ENCODE assay signal across 1 cellular context in the genomic region with DNA sequence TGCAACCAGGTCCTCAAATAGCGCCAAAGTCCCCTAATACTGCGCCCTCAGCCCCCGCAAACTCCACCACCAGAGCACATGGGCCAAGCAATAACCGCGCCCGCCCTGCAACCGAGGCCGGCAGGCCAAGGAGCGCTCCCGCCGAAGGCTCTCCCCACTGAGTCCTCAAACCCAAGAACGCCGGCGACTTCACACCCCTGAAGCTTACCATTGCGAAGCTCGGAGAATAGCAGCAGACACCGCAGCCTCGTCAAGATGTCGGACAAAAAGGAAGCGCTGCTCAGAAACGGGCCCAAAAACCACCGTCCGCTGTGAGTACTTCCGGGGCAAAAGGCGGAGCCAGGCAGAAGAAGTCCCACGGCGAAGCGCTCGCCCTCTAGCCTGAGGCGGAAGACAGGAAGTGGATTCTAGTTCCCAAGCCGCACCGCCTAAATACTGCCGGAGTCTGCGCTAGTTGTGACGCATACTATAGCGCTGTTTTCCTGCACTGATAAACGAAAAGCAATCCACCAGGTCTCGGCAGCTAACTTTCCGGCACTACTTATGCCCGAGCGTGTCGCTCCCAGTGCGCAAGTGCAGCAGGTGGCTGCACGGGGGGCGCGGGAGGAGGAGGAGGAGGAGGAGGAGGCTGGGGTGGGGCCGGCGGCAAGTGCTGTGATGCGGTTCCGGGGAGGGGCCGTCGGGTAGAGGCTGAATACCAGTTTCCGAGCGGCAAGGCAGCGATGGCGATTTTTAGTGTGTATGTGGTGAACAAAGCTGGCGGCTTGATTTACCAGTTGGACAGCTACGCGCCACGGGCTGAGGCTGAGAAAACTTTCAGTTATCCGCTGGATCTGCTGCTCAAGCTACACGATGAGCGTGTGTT.
TF ChIP-seq lines count a peak whose summit lies in the region.

Gene RPS25, minus strand, starts transcription at position 270 of the 865 bp plus-strand sequence. Its CDS starts 59 bp downstream, at position 211.
A gene with protein sequence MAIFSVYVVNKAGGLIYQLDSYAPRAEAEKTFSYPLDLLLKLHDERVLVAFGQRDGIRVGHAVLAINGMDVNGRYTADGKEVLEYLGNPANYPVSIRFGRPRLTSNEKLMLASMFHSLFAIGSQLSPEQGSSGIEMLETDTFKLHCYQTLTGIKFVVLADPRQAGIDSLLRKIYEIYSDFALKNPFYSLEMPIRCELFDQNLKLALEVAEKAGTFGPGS (plus strand): TSS at position 693 of the 865 bp plus-strand sequence. CDS start 30 bp downstream, at position 723.

TF ChIP-seq in GM12878, 131 proteins besides CTCF, POLR2A, EP300 and RAD21 (continued from another document and continues in another):
- TF ChIP-seq, protein P1, sequence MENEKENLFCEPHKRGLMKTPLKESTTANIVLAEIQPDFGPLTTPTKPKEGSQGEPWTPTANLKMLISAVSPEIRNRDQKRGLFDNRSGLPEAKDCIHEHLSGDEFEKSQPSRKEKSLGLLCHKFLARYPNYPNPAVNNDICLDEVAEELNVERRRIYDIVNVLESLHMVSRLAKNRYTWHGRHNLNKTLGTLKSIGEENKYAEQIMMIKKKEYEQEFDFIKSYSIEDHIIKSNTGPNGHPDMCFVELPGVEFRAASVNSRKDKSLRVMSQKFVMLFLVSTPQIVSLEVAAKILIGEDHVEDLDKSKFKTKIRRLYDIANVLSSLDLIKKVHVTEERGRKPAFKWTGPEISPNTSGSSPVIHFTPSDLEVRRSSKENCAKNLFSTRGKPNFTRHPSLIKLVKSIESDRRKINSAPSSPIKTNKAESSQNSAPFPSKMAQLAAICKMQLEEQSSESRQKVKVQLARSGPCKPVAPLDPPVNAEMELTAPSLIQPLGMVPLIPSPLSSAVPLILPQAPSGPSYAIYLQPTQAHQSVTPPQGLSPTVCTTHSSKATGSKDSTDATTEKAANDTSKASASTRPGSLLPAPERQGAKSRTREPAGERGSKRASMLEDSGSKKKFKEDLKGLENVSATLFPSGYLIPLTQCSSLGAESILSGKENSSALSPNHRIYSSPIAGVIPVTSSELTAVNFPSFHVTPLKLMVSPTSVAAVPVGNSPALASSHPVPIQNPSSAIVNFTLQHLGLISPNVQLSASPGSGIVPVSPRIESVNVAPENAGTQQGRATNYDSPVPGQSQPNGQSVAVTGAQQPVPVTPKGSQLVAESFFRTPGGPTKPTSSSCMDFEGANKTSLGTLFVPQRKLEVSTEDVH (IDR thresholded peaks at IDR 0.05; ENCODE audit: low read depth, partially characterized antibody), result peak; percentile 90
- TF ChIP-seq SMARCA5 (IDR thresholded peaks at IDR 0.05) (peak; percentile 55; the same call in 1 of the 2 replicates), ZNF207 (IDR thresholded peaks at IDR 0.05; ENCODE audit: borderline replicate concordance) (peak; percentile 44; the same call in 1 of the 2 replicates), RUNX3 (IDR thresholded peaks at IDR 0.05; ENCODE audit: low read length) (peak; percentile 88), NRF1 (conservative IDR thresholded peaks at IDR 0.05; ENCODE audit: low read depth, low read length) (peak; percentile 47), EGR1 (IDR thresholded peaks at IDR 0.05; ENCODE audit: borderline replicate concordance in 1 of 2, low read depth in 2 of 2, low read length in 2 of 2) (peak in 1 of 2 experiments; percentile 73; a peak in 2 of 3 replicates), ZZZ3 (IDR thresholded peaks at IDR 0.05; ENCODE audit: control insufficient read depth, insufficient read length, low read depth) (no peak), MTA2 (IDR thresholded peaks at IDR 0.05; ENCODE audit: low read depth) (peak; percentile 94), YY1 (IDR thresholded peaks at IDR 0.05; ENCODE audit: low read depth, low read length) (peak; percentile 95), ATF7 (IDR thresholded peaks at IDR 0.05; ENCODE audit: low read depth) (peak; percentile 66; the same call in 1 of the 2 replicates), MYC (IDR thresholded peaks at IDR 0.05; ENCODE audit: insufficient read depth, insufficient read length, insufficient replicate concordance, low read length, severe bottlenecking) (peak; percentile 82), GABPA (IDR thresholded peaks at IDR 0.05; ENCODE audit: low read depth) (peak; percentile 99), ZBED1 (IDR thresholded peaks at IDR 0.05; ENCODE audit: borderline replicate concordance) (no peak), NFYA (IDR thresholded peaks at IDR 0.05; ENCODE audit: borderline replicate concordance, low read depth, low read length) (no peak), TAF1 (IDR thresholded peaks at IDR 0.05; ENCODE audit: borderline replicate concordance, low read depth, low read length) (peak; percentile 96), SIX5 (IDR thresholded peaks at IDR 0.05; ENCODE audit: low read depth, low read length, severe bottlenecking) (peak; percentile 68), HDAC6 (IDR thresholded peaks at IDR 0.05; ENCODE audit: unreplicated experiment) (peak; percentile 63), HSF1 (IDR thresholded peaks at IDR 0.05; ENCODE audit: low read depth, low read length) (peak; percentile 11; the same call in 1 of the 2 replicates), NFIC (IDR thresholded peaks at IDR 0.05; ENCODE audit: low read depth, low read length) (no peak), TCF12 (IDR thresholded peaks at IDR 0.05; ENCODE audit: low read depth, low read length) (0 out of 2 replicates have a peak, but pooled peaks have one; percentile 52), RCOR1 (conservative IDR thresholded peaks at IDR 0.05; ENCODE audit: low read depth, low read length) (0 out of 2 replicates have a peak, but pooled peaks have one; percentile 23), RELA (IDR thresholded peaks at IDR 0.05; ENCODE audit: borderline replicate concordance, partially characterized antibody) (peak; percentile 35), ZSCAN29 (IDR thresholded peaks at IDR 0.05) (no peak), BCLAF1 (IDR thresholded peaks at IDR 0.05) (no peak), PML (IDR thresholded peaks at IDR 0.05; ENCODE audit: low read length) (peak; percentile 97), JUND (IDR thresholded peaks at IDR 0.05; ENCODE audit: low read depth, low read length) (no peak), CREB1 (IDR thresholded peaks at IDR 0.05; ENCODE audit: low read depth) (peak; percentile 92), FOXK2 (IDR thresholded peaks at IDR 0.05) (no peak; the same call in 1 of the 2 replicates), SP1 (IDR thresholded peaks at IDR 0.05; ENCODE audit: low read depth, low read length) (peak; percentile 62), NR2C2 (IDR thresholded peaks at IDR 0.05; ENCODE audit: borderline replicate concordance, control insufficient read depth, insufficient read length, low read depth) (peak; percentile 96), DPF2 (IDR thresholded peaks at IDR 0.05) (0 out of 2 replicates have a peak, but pooled peaks have one; percentile 20), MEF2B (IDR thresholded peaks at IDR 0.05; ENCODE audit: partially characterized antibody, poor library complexity, severe bottlenecking) (no peak), SUZ12 (IDR thresholded peaks at IDR 0.05; ENCODE audit: unreplicated experiment) (no peak), SREBF2 (IDR thresholded peaks at IDR 0.05; ENCODE audit: low read length) (0 out of 2 replicates have a peak, but pooled peaks have one; percentile 15), CHD1 (IDR thresholded peaks at IDR 0.05; ENCODE audit: low read depth, low read length) (0 out of 2 replicates have a peak, but pooled peaks have one; percentile 56), SPI1 (IDR thresholded peaks at IDR 0.05; ENCODE audit: borderline replicate concordance, insufficient read depth, low read depth, low read length) (peak; percentile 77; the same call in 1 of the 2 replicates), YBX1 (IDR thresholded peaks at IDR 0.05) (no peak)
- TF ChIP-seq, protein P2, sequence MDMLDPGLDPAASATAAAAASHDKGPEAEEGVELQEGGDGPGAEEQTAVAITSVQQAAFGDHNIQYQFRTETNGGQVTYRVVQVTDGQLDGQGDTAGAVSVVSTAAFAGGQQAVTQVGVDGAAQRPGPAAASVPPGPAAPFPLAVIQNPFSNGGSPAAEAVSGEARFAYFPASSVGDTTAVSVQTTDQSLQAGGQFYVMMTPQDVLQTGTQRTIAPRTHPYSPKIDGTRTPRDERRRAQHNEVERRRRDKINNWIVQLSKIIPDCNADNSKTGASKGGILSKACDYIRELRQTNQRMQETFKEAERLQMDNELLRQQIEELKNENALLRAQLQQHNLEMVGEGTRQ (IDR thresholded peaks at IDR 0.05; ENCODE audit: borderline replicate concordance, low read depth, low read length), result no peak
- TF ChIP-seq, protein P3, sequence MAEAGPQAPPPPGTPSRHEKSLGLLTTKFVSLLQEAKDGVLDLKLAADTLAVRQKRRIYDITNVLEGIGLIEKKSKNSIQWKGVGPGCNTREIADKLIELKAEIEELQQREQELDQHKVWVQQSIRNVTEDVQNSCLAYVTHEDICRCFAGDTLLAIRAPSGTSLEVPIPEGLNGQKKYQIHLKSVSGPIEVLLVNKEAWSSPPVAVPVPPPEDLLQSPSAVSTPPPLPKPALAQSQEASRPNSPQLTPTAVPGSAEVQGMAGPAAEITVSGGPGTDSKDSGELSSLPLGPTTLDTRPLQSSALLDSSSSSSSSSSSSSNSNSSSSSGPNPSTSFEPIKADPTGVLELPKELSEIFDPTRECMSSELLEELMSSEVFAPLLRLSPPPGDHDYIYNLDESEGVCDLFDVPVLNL (IDR thresholded peaks at IDR 0.05; ENCODE audit: low read depth, low read length), result peak; percentile 6; the same call in 1 of the 2 replicates
- TF ChIP-seq, protein P4, sequence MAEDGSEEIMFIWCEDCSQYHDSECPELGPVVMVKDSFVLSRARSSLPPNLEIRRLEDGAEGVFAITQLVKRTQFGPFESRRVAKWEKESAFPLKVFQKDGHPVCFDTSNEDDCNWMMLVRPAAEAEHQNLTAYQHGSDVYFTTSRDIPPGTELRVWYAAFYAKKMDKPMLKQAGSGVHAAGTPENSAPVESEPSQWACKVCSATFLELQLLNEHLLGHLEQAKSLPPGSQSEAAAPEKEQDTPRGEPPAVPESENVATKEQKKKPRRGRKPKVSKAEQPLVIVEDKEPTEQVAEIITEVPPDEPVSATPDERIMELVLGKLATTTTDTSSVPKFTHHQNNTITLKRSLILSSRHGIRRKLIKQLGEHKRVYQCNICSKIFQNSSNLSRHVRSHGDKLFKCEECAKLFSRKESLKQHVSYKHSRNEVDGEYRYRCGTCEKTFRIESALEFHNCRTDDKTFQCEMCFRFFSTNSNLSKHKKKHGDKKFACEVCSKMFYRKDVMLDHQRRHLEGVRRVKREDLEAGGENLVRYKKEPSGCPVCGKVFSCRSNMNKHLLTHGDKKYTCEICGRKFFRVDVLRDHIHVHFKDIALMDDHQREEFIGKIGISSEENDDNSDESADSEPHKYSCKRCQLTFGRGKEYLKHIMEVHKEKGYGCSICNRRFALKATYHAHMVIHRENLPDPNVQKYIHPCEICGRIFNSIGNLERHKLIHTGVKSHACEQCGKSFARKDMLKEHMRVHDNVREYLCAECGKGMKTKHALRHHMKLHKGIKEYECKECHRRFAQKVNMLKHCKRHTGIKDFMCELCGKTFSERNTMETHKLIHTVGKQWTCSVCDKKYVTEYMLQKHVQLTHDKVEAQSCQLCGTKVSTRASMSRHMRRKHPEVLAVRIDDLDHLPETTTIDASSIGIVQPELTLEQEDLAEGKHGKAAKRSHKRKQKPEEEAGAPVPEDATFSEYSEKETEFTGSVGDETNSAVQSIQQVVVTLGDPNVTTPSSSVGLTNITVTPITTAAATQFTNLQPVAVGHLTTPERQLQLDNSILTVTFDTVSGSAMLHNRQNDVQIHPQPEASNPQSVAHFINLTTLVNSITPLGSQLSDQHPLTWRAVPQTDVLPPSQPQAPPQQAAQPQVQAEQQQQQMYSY (CRISPR knock-in tag; IDR thresholded peaks at IDR 0.05), result no peak
- TF ChIP-seq, protein P5, sequence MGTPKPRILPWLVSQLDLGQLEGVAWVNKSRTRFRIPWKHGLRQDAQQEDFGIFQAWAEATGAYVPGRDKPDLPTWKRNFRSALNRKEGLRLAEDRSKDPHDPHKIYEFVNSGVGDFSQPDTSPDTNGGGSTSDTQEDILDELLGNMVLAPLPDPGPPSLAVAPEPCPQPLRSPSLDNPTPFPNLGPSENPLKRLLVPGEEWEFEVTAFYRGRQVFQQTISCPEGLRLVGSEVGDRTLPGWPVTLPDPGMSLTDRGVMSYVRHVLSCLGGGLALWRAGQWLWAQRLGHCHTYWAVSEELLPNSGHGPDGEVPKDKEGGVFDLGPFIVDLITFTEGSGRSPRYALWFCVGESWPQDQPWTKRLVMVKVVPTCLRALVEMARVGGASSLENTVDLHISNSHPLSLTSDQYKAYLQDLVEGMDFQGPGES (IDR thresholded peaks at IDR 0.05), result no peak
- TF ChIP-seq, protein P6, sequence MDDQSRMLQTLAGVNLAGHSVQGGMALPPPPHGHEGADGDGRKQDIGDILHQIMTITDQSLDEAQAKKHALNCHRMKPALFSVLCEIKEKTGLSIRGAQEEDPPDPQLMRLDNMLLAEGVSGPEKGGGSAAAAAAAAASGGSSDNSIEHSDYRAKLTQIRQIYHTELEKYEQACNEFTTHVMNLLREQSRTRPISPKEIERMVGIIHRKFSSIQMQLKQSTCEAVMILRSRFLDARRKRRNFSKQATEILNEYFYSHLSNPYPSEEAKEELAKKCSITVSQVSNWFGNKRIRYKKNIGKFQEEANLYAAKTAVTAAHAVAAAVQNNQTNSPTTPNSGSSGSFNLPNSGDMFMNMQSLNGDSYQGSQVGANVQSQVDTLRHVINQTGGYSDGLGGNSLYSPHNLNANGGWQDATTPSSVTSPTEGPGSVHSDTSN (IDR thresholded peaks at IDR 0.05; ENCODE audit: insufficient replicate concordance, low read depth, low read length), result no peak
